8 cellular contexts compared by ENCODE assay signal in the genomic region with DNA sequence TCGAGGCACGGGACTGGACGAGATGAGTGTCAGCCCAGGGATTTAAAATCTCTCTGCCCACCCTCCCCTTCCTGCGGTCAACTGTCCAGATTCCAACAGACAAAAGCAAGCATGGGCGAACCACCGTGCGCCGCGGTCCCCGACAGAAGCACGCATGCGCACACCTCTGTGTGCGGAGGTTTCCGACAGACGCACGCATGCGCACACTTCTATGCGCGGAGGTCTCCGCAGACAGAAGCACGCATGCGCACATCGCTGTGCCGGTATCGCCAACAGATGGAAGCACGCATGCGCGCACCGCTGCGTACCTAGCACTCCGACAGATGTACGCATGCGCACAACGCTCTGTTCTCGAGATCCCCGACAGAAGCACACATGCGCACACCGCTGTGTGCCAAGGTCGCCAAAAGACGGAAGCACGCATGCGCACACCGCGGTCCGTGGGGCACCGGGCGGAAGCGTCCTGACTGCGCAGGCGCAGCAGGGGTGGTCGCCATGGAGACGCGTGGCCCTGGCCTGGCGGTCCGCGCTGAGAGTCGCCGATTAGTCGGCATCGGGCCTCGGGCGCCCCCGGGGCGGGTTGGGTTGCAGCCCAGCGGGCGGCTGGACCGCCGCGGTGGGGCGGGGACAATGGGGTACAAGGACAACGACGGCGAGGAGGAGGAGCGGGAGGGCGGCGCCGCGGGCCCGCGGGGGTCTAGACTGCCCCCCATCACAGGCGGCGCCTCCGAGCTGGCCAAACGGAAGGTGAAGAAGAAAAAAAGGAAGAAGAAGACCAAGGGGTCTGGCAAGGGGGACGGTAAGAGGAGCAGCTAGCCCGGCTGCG. TPM values are rescaled to one million over a fixed set of nuclear protein-coding genes. Genes with fewer than 3 reads are reported as not detected.
A peak's percentile ranks its signal among the peaks of the same experiment; 100 is the strongest.
DNase-seq lines count a peak whose midpoint lies in the region; ATAC-seq, FAIRE-seq and TF ChIP-seq lines count a peak whose summit lies in the region.

No MANE protein-coding gene starts in this region.

- H3K27ac ChIP-seq in cardiac muscle cell: peak overlapping the region; percentile 80
- peak overlapping the region; percentile 47 to 64 (median 60) for H3K27ac ChIP-seq in pancreas
- H3K27ac ChIP-seq in tibial artery: peak overlapping the region; percentile 34 to 68

- intact Hi-C loops in pancreas (cut with DNase I) (loop anchor here in 1 of 3 donors (5.0 kb wide), 1 partner anchor 292 kb away; no protein-coding TSS in a partner anchor), tibial artery (cut with DNase I; ENCODE audit: low total_unique reads) (no loop called here)

- H3K9me3 ChIP-seq in adipocyte (ENCODE audit: control insufficient read depth, low read length): no peaks in the 10 kb centered on the region
- H3K9me3 ChIP-seq in cardiac muscle cell (ENCODE audit: low read depth): no peaks in the 10 kb centered on the region
- no peaks in the 10 kb centered on the region for H3K9me3 ChIP-seq in pancreas
- H3K9me3 ChIP-seq in tibial artery: no peaks in the 10 kb centered on the region

- DNase-seq in NCI-H1417 treated with DMSO at 0.1 percent for 48 hours (lab: John Stamatoyannopoulos, UW): peak; percentile 94
- DNase-seq in SW 1271 (lab: John Stamatoyannopoulos, UW): peak; percentile 89 to 98
- DNase-seq in adipocyte (ENCODE audit: low read depth): peak; percentile 100
- DNase-seq in cardiac muscle cell (ENCODE audit: low read depth in 1 of 2, low spot score in 1 of 2): peak; percentile 99 to 100
- peak; percentile 98 to 100 (median 100) for DNase-seq in pancreas
- DNase-seq in tibial artery: peak; percentile 100

- H3K4me3 ChIP-seq in GM12875 (ENCODE audit: low read depth, low read length) (peak overlapping the region; percentile 74), adipocyte (ENCODE audit: low read length) (peak overlapping the region; percentile 95), cardiac muscle cell (peak overlapping the region; percentile 58), pancreas (peak overlapping the region; percentile 63 to 93 (median 80)), tibial artery (peak overlapping the region; percentile 81 to 83)

- WGBS in pancreas, 2 donors: 1 to 2% methylated on average over 78 to 87 of the region's 87 CpGs

- peaks cover 24% of the 10 kb centered on the region for H3K4me1 ChIP-seq in adipocyte (ENCODE audit: control insufficient read depth, insufficient read depth, low read length)
- H3K4me1 ChIP-seq in cardiac muscle cell (ENCODE audit: low read depth): no peaks in the 10 kb centered on the region
- peaks cover 0 to 13% (median 7%) of the 10 kb centered on the region in 3 donors for H3K4me1 ChIP-seq in pancreas
- peaks cover 0 to 25% (median 15%) of the 10 kb centered on the region in 4 donors for H3K4me1 ChIP-seq in tibial artery

- H3K36me3 ChIP-seq in adipocyte (ENCODE audit: control insufficient read depth, insufficient read depth, low read length, severe bottlenecking) (peaks cover 6% of the 10 kb centered on the region), cardiac muscle cell (no peaks in the 10 kb centered on the region), pancreas (peaks cover 0 to 7% (median 0%) of the 10 kb centered on the region in 3 donors), tibial artery (peaks cover 0 to 23% (median 0%) of the 10 kb centered on the region in 3 donors)

- no peaks in the 10 kb centered on the region for H3K27me3 ChIP-seq in adipocyte (replicated peaks; ENCODE audit: control insufficient read depth, insufficient read depth, low read length)
- H3K27me3 ChIP-seq in cardiac muscle cell: no peaks in the 10 kb centered on the region
- H3K27me3 ChIP-seq in pancreas: no peaks in the 10 kb centered on the region
- H3K27me3 ChIP-seq in tibial artery: no peaks in the 10 kb centered on the region

- TF ChIP-seq CTCF in GM12875 (IDR thresholded peaks at IDR 0.05; ENCODE audit: borderline replicate concordance, insufficient read depth, low read depth, low read length): no peak
- no peak for TF ChIP-seq CTCF in cardiac muscle cell (IDR thresholded peaks at IDR 0.05; ENCODE audit: low read depth, low read length)
- TF ChIP-seq CTCF in pancreas (IDR thresholded peaks at IDR 0.05): no peak
- no peak for TF ChIP-seq CTCF in tibial artery (IDR thresholded peaks at IDR 0.05)

- peak; percentile 90 for ATAC-seq in HG02763 (IDR thresholded peaks at IDR 0.05; ENCODE audit: unreplicated experiment)
- ATAC-seq in pancreas: peak; percentile 88 to 96 (median 94)

- peak overlapping the region; percentile 95 for H3K9ac ChIP-seq in adipocyte (ENCODE audit: low read length)

- peak; percentile 97 for FAIRE-seq in pancreas (lab: Jason Lieb, UNC)

RNA-seq across cellular contexts. Expression of a gene that starts 35.7 kb away (rescaled TPM):
- total RNA-seq in cardiac muscle cell: 2.1 and 2.4 TPM in 2 replicates
- 1.8 and 2.0 TPM in 2 replicates for polyA plus RNA-seq in cardiac muscle cell
- 1 to 10 TPM; 2.4 to 4.1 (median 2.7) TPM for total RNA-seq in pancreas
- polyA plus RNA-seq in pancreas: 1 to 10 TPM; 2.9 to 3.0 TPM

RNA-seq across cellular contexts. Expression of a gene that starts 57.5 kb away (rescaled TPM):
- 24.0 and 39.0 TPM in 2 replicates for total RNA-seq in cardiac muscle cell
- 13.8 and 22.0 TPM in 2 replicates for polyA plus RNA-seq in cardiac muscle cell
- total RNA-seq in pancreas: 10 to 100 TPM; 45.1 to 89.1 (median 61.7) TPM
- 10 to 100 TPM; 43.4 to 46.5 TPM for polyA plus RNA-seq in pancreas

Comparison
In these comparisons a context has a peak if more than half of its experiments do, and no peak if none do; other contexts are left out.
1. Peak in every context shown above with its lines: DNase-seq, ATAC-seq, H3K4me3 ChIP-seq and H3K27ac ChIP-seq.